In genomic region chr6:10901751-10902150, GRCh38 we compare ENCODE assay signal across 9 cellular contexts. TPM values are rescaled to one million over a fixed set of nuclear protein-coding genes. Genes with fewer than 3 reads are reported as not detected.
A peak's percentile ranks its signal among the peaks of the same experiment; 100 is the strongest.
DNase-seq lines count a peak whose midpoint lies in the region; ATAC-seq and TF ChIP-seq lines count a peak whose summit lies in the region.
"Had no signal": no experiment of that assay in that cellular context is flagged by ENCODE, and none has a peak within 500 bp of the region (broad histone marks: within the 10 kb centered on the region; RNA-seq: fewer than 3 reads in every experiment).

No MANE protein-coding gene starts in this region.

- 74 to 82% (median 79%) methylated on average over 3 of the region's 3 CpGs for WGBS in adrenal gland, 4 donors

- no peak for TF ChIP-seq CTCF in adrenal gland (IDR thresholded peaks at IDR 0.05)

- TF ChIP-seq POLR2A in adrenal gland (IDR thresholded peaks at IDR 0.05), result no peak

- H3K36me3 ChIP-seq in adrenal gland (replicated peaks in 1 of 2), result no peaks in the 10 kb centered on the region

- no peak overlapping the region for H3K4me3 ChIP-seq in adrenal gland

- peak; percentile 98 for ATAC-seq in GM18508 (IDR thresholded peaks at IDR 0.05; ENCODE audit: insufficient read depth, unreplicated experiment)
- peak; percentile 97 for ATAC-seq in GM21619 (IDR thresholded peaks at IDR 0.05; ENCODE audit: unreplicated experiment)
- peak; percentile 99 for ATAC-seq in HG03571 (IDR thresholded peaks at IDR 0.05; ENCODE audit: unreplicated experiment)

- H3K9me3 ChIP-seq in adrenal gland (replicated peaks in 1 of 3), result no peaks in the 10 kb centered on the region

- H3K27ac ChIP-seq in adrenal gland, result no peak overlapping the region

- H3K4me1 ChIP-seq in adrenal gland (replicated peaks in 1 of 2), result no peaks in the 10 kb centered on the region

- H3K27me3 ChIP-seq in adrenal gland, result no peaks in the 10 kb centered on the region

- DNase-seq in hippocampal formation (lab: John Stamatoyannopoulos, UW) (peak; percentile 3 to 6), adrenal gland (no peak), dermis blood vessel endothelial cell (no peak), NCI-H2227 treated with DMSO at 0.1 percent for 48 hours (lab: John Stamatoyannopoulos, UW) (no peak)
- DNase-seq in activated CD4-positive, CD25-positive, alpha-beta regulatory T cell (lab: John Stamatoyannopoulos, UW), result no peak

- intact Hi-C loops in adrenal gland (cut with DNase I), result no loop called here

RNA-seq across cellular contexts. Expression of gene SYCP2L, which starts 14.9 kb away (rescaled TPM):
- 1 to 10 TPM in 1 of 8 donors, under 1 TPM in 5, not detected in 2; 0.24 to 1.6 (median 0.42) TPM for total RNA-seq in adrenal gland
- polyA plus RNA-seq in adrenal gland, result 1 to 10 TPM in 1 of 3 donors, under 1 TPM in 2; 0.09 to 1.0 (median 0.84) TPM
- 0.17 TPM in 1 of 2 replicates, not detected in the other for total RNA-seq in dermis blood vessel endothelial cell
- total RNA-seq: T-helper 1 cell treated with Interleukin-12 subunit alpha and Interleukin-12 subunit beta and Interleukin-4 antibody, amounts not matched to agents 30 ng/mL and 1 ng/mL, for 36 hours had no signal

RNA-seq across cellular contexts. Expression of gene GCM2, which starts 19.9 kb away (rescaled TPM):
- not detected for total RNA-seq in adrenal gland
- not detected for polyA plus RNA-seq in adrenal gland
- not detected in 2 replicates for total RNA-seq in dermis blood vessel endothelial cell
- total RNA-seq: T-helper 1 cell treated with Interleukin-12 subunit alpha and Interleukin-12 subunit beta and Interleukin-4 antibody, amounts not matched to agents 30 ng/mL and 1 ng/mL, for 36 hours had no signal

Comparison
In these comparisons a context has a peak if more than half of its experiments do, and no peak if none do; other contexts are left out.
1. DNase-seq: peak in hippocampal formation (2 of 2); none in adrenal gland (0 of 7), dermis blood vessel endothelial cell (single experiment), NCI-H2227 treated with DMSO at 0.1 percent for 48 hours (single experiment) and activated CD4-positive, CD25-positive, alpha-beta regulatory T cell (0 of 4).
2. Peak in every context shown above with its lines, with median percentiles within 50 percentile points of each other: ATAC-seq.